Comparison of ENCODE assay signal across 24 cellular contexts in genomic region chr1:5708266-5708978, GRCh38.
"Had no signal": no experiment of that assay in that cellular context is flagged by ENCODE, and none has a peak within 500 bp of the region (broad histone marks: within the 10 kb centered on the region; RNA-seq: fewer than 3 reads in every experiment).

No MANE protein-coding gene starts in this region.

- H3K9me3 Mint-ChIP-seq: activated CD8-positive, alpha-beta T cell treated with anti-CD3 and anti-CD28 coated beads for 36 hours; activated naive CD4-positive, alpha-beta T cell treated with anti-CD3 and anti-CD28 coated beads, Interleukin-2, amount 50 U/mL, for 72 hours; activated T-cell treated with anti-CD3 and anti-CD28 coated beads, Interleukin-2, amount 50 U/mL, for 4 hours; T-helper 1 cell treated with Interleukin-12 subunit alpha and Interleukin-12 subunit beta and Interleukin-4 antibody, amounts not matched to agents 30 μg/mL and 1 μg/mL, for 36 hours had no signal

- H3K9ac ChIP-seq: parathyroid adenoma had no signal

- H3K27ac ChIP-seq: breast epithelium, esophagus squamous epithelium, heart right ventricle, parathyroid adenoma, psoas muscle, stomach, tibial artery had no signal

- ATAC-seq: activated CD8-positive, alpha-beta T cell treated with anti-CD3 and anti-CD28 coated beads for 36 hours; activated T-cell treated with anti-CD3 and anti-CD28 coated beads, Interleukin-2, amount 50 U/mL, for 4 hours; heart right ventricle; left lobe of liver; psoas muscle; stimulated activated naive B cell treated with anti-CD40 and anti-IgM and Interleukin-4, amounts not matched to agents 10 μg/mL and 1 μg/mL and 100 μg/mL, for 72 hours had no signal

- H3K27ac Mint-ChIP-seq: activated CD8-positive, alpha-beta T cell treated with anti-CD3 and anti-CD28 coated beads for 36 hours; activated naive CD4-positive, alpha-beta T cell treated with anti-CD3 and anti-CD28 coated beads, Interleukin-2, amount 50 U/mL, for 72 hours; dendritic cell treated with granulocyte-macrophage colony-stimulating factor and Interleukin-4, amounts not matched to agents 40 ng/mL and 50 ng/mL, for 4 days; stimulated activated naive B cell treated with anti-CD40 and anti-IgM and Interleukin-4, amounts not matched to agents 10 μg/mL and 1 μg/mL and 100 μg/mL, for 72 hours; T-helper 1 cell treated with Interleukin-12 subunit alpha and Interleukin-12 subunit beta and Interleukin-4 antibody, amounts not matched to agents 30 μg/mL and 1 μg/mL, for 36 hours had no signal

- DNase-seq: activated CD4-positive, alpha-beta T cell treated with anti-CD3 and anti-CD28 coated beads, Interleukin-2, amount 50 U/mL, for 1 hour; activated CD8-positive, alpha-beta T cell treated with anti-CD3 and anti-CD28 coated beads for 36 hours; activated naive CD4-positive, alpha-beta T cell; activated T-cell treated with anti-CD3 and anti-CD28 coated beads, Interleukin-2, amount 50 U/mL, for 4 hours; central memory CD4-positive, alpha-beta T cell; esophagus squamous epithelium; foreskin melanocyte; heart right ventricle; kidney glomerular epithelial cell; mucosa of descending colon; psoas muscle; stimulated activated CD4-positive, alpha-beta T cell treated with anti-CD3 and anti-CD28 coated beads, Interleukin-15, amount 100 ng/mL, for 24 hours; stimulated activated CD4-positive, alpha-beta T cell treated with anti-CD3 and anti-CD28 coated beads, Interleukin-2, amount 100 ng/mL, for 24 hours; stimulated activated naive B cell treated with anti-CD40 and anti-IgM and Interleukin-4, amounts not matched to agents 10 μg/mL and 1 μg/mL and 100 μg/mL, for 72 hours; stomach; T1000 had no signal

- H3K36me3 Mint-ChIP-seq: activated naive CD4-positive, alpha-beta T cell treated with anti-CD3 and anti-CD28 coated beads, Interleukin-2, amount 50 U/mL, for 72 hours had no signal

- H3K9me3 ChIP-seq: esophagus squamous epithelium, heart right ventricle, mucosa of descending colon, psoas muscle, stomach had no signal

- H3K4me1 ChIP-seq: breast epithelium, esophagus squamous epithelium, heart right ventricle, parathyroid adenoma, psoas muscle, stomach, tibial artery had no signal

- H3K4me3 Mint-ChIP-seq: activated CD8-positive, alpha-beta T cell treated with anti-CD3 and anti-CD28 coated beads for 36 hours; activated T-cell treated with anti-CD3 and anti-CD28 coated beads, Interleukin-2, amount 50 U/mL, for 4 hours; dendritic cell treated with granulocyte-macrophage colony-stimulating factor and Interleukin-4, amounts not matched to agents 40 ng/mL and 50 ng/mL, for 4 days; stimulated activated naive B cell treated with anti-CD40 and anti-IgM and Interleukin-4, amounts not matched to agents 10 μg/mL and 1 μg/mL and 100 μg/mL, for 72 hours; T-helper 1 cell treated with Interleukin-12 subunit alpha and Interleukin-12 subunit beta and Interleukin-4 antibody, amounts not matched to agents 30 μg/mL and 1 μg/mL, for 36 hours had no signal

- H2AFZ ChIP-seq: parathyroid adenoma had no signal

- H3K4me3 ChIP-seq: breast epithelium, esophagus squamous epithelium, heart right ventricle, lung, mucosa of descending colon, psoas muscle, stomach, tibial artery had no signal

- H3K36me3 ChIP-seq: breast epithelium, esophagus squamous epithelium, heart right ventricle, stomach, tibial artery had no signal

- H3K27me3 Mint-ChIP-seq: activated CD8-positive, alpha-beta T cell treated with anti-CD3 and anti-CD28 coated beads for 36 hours; stimulated activated naive B cell treated with anti-CD40 and anti-IgM and Interleukin-4, amounts not matched to agents 10 μg/mL and 1 μg/mL and 100 μg/mL, for 72 hours had no signal

- H3K79me2 ChIP-seq: parathyroid adenoma had no signal
